2 cellular contexts compared by ENCODE assay signal in the genomic region with DNA sequence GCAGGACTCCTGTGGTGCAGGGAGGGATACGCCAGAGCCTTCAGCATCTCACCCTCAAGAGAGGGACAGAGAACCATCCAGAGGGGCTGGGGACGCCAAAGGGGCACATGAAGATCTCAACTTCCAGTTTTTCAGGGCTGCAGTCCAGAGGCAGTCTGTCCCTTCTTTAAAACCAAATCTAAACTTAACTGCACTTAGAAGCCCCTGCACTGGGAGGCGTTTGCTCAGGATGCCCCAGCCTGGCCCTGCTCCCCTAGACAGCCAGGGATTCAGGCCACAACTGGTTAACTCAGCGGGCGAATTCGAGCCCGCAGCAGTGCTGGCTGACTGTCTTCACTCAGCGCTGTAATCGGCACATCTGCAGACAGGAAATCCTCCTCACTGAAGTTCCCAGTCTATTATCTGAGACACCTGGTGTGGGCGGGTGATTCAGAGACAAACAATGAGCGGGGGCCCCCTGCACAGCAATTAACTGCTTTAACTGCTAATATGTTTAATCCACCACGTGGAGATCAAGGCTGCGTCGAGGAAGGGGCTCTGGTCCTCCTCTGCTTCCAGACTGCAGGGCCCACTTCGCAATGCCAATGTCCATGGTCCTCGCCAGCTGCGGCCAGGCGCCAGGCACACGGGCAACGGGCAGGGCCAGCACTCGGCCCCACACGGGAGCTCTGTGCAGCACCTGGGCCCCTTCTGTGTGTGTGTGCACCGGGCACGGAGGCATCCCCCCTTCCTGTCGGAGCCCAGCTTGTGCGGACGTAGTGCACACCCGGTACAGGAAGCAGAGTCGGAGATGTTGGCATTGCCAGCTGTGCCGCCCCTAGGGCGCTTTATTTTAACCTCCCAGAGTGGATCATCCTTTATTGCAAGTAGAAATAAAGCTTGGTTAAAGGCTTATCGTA.
TF ChIP-seq lines count a peak whose summit lies in the region.

No MANE protein-coding gene starts in this region.

TF ChIP-seq in GM23338, 12 proteins besides CTCF, POLR2A, EP300 and RAD21:
- peak; percentile 22; the same call in 1 of the 2 replicates for TF ChIP-seq NANOG (IDR thresholded peaks at IDR 0.05; ENCODE audit: borderline replicate concordance)
- peak; percentile 18; the same call in 1 of the 2 replicates for TF ChIP-seq CREB1 (CRISPR knock-in tag; IDR thresholded peaks at IDR 0.05; ENCODE audit: low read depth)
- TF ChIP-seq, protein P1, sequence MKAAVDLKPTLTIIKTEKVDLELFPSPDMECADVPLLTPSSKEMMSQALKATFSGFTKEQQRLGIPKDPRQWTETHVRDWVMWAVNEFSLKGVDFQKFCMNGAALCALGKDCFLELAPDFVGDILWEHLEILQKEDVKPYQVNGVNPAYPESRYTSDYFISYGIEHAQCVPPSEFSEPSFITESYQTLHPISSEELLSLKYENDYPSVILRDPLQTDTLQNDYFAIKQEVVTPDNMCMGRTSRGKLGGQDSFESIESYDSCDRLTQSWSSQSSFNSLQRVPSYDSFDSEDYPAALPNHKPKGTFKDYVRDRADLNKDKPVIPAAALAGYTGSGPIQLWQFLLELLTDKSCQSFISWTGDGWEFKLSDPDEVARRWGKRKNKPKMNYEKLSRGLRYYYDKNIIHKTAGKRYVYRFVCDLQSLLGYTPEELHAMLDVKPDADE (IDR thresholded peaks at IDR 0.05) = no peak

TF ChIP-seq in H1, 55 proteins besides CTCF, POLR2A, EP300 and RAD21:
- TF ChIP-seq BACH1 (IDR thresholded peaks at IDR 0.05; ENCODE audit: low read length) (no peak), KDM4A (IDR thresholded peaks at IDR 0.05; ENCODE audit: low read depth, low read length, severe bottlenecking) (no peak), RNF2 (IDR thresholded peaks at IDR 0.05; ENCODE audit: borderline replicate concordance, low read depth, low read length, missing control alignments, poor library complexity, severe bottlenecking) (peak; percentile 21), SP1 (IDR thresholded peaks at IDR 0.05; ENCODE audit: low read depth, low read length) (peak; percentile 64; the same call in 1 of the 2 replicates), TCF12 (IDR thresholded peaks at IDR 0.05; ENCODE audit: low read depth, low read length) (peak; percentile 93), TAF7 (optimal IDR thresholded peaks at IDR 0.05; ENCODE audit: borderline replicate concordance, low read depth, low read length) (peak; percentile 17), BCL11A (IDR thresholded peaks at IDR 0.05; ENCODE audit: low read depth in 2 of 2, low read length in 2 of 2) (no peak), CBX8 (IDR thresholded peaks at IDR 0.05; ENCODE audit: borderline replicate concordance, low read depth, low read length) (no peak), NANOG (IDR thresholded peaks at IDR 0.05; ENCODE audit: insufficient read depth, low read depth, low read length, poor library complexity, severe bottlenecking) (peak; percentile 97), TAF1 (IDR thresholded peaks at IDR 0.05; ENCODE audit: low read depth, low read length) (0 out of 2 replicates have a peak, but pooled peaks have one; percentile 24), PHF8 (conservative IDR thresholded peaks at IDR 0.05; ENCODE audit: low read depth, low read length) (no peak), SIN3A (conservative IDR thresholded peaks at IDR 0.05 in 1 of 2, IDR thresholded peaks at IDR 0.05 in 1 of 2; ENCODE audit: low read depth in 1 of 2, low read length in 2 of 2) (0 out of 4 replicates have a peak, but pooled peaks of 1 of the 2 experiments have one; percentile 30), EGR1 (IDR thresholded peaks at IDR 0.05; ENCODE audit: borderline replicate concordance, low read depth, low read length) (peak; percentile 71; the same call in 1 of the 2 replicates)
- TF ChIP-seq, protein P2, sequence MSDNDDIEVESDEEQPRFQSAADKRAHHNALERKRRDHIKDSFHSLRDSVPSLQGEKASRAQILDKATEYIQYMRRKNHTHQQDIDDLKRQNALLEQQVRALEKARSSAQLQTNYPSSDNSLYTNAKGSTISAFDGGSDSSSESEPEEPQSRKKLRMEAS (IDR thresholded peaks at IDR 0.05) = peak; percentile 81
